Comparison of ENCODE assay signal across 21 cellular contexts in the genomic region with DNA sequence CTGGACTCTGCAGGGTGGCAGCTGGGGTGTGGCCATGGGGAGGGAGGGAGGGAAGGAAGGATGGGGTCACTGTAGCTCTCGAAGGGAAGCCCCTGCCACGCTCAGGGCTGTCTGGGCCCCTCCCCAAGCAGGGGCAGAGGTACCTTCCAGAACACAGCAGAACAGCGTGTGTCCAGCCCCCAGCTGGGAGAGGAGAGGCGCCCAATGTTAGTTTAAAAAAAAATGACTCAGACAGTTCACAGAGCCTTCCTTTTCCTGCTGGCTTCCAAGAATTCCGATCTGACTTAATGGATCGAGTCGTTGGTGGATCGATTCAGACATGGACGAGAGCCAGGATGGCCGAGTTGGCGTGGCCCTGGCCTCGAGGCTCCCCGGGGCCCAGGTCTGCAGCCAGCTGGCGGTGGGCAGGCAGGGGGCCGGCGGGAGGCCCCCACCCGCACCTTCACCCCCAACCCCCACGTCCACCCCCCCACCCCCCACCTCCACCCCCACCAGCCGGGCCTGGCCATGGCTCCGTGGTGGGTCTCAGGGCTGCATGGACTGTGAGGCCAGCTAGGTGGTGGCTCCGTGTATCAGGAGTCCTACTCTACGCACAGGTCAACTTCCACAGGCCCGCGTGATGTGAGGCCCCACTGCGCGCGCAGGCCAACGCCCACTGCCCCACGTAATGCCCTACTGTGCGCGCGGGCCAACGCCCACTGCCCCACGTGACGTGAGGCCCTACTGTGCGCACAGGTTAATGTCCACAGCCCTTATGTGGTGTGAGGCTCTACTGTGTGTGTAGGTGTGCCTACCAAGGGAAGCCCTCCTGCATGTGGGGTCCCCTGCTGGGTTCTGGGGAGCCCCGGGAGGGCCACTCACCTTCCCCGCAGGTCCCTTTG. TPM values are rescaled to one million over a fixed set of nuclear protein-coding genes. Genes with fewer than 3 reads are reported as not detected.
DNase-seq lines count a peak whose midpoint lies in the region; ATAC-seq and TF ChIP-seq lines count a peak whose summit lies in the region.
"Had no signal": no experiment of that assay in that cellular context is flagged by ENCODE, and none has a peak within 500 bp of the region (broad histone marks: within the 10 kb centered on the region; RNA-seq: fewer than 3 reads in every experiment).

No MANE protein-coding gene starts in this region.

- in situ Hi-C loops in astrocyte of the spinal cord (cut with HindIII; ENCODE audit: low sequenced_read_pairs) = no loop called here

- ATAC-seq in left lung = no peak
- ATAC-seq: effector memory CD8-positive, alpha-beta T cell; natural killer cell treated with Interleukin-12 subunit alpha and Interleukin-12 subunit beta and Interleukin-15 and Interleukin-18, amount 100 ng/mL, for 72 hours had no signal

- TF ChIP-seq CTCF in astrocyte of the spinal cord (IDR thresholded peaks at IDR 0.05; ENCODE audit: low read depth, low read length) = no peak
- no peak for TF ChIP-seq CTCF in left lung (IDR thresholded peaks at IDR 0.05)

- intact Hi-C loops in left lung (cut with DNase I) = no loop called here

- peaks cover 0 to 82% of the 10 kb centered on the region in 2 donors for H3K27me3 ChIP-seq in left lung

- no peak overlapping the region for H3K27ac ChIP-seq in left lung
- H3K27ac ChIP-seq: 22Rv1, thoracic aorta had no signal

- H3K36me3 ChIP-seq in left lung = no peaks in the 10 kb centered on the region
- H3K36me3 ChIP-seq: thoracic aorta had no signal

- DNase-seq in NCI-H1092 treated with DMSO at 0.1 percent for 48 hours (lab: John Stamatoyannopoulos, UW) (peak; percentile 14), NCI-H1092 (lab: John Stamatoyannopoulos, UW) (no peak), astrocyte of the spinal cord (ENCODE audit: low read depth, low spot score) (peak; percentile 55), mucosa of gallbladder (ENCODE audit: low spot score) (peak; percentile 81), left lung (no peak), SKM-1 treated with dmso at 0.1 percent for 144 hours (lab: John Stamatoyannopoulos, UW; ENCODE audit: unreplicated experiment) (no peak), NCI-H1105 treated with DMSO at 0.1 percent for 48 hours (lab: John Stamatoyannopoulos, UW) (no peak), SW 1271 (lab: John Stamatoyannopoulos, UW) (no peak)
- DNase-seq: activated CD4-positive, alpha-beta T cell treated with anti-CD3 and anti-CD28 coated beads for 48 hours; activated naive CD8-positive, alpha-beta T cell treated with anti-CD3 and anti-CD28 coated beads, Interleukin-2, amount 10 ng/mL, durations not matched to agents 7 days and 5 days; CD4-positive, alpha-beta memory T cell; effector memory CD8-positive, alpha-beta T cell; NCI-H1105; retina; Right ventricle myocardium superior; stimulated activated CD4-positive, alpha-beta T cell treated with anti-CD3 and anti-CD28 coated beads, Interleukin-1b, Interleukin-23, amount 100 ng/mL, for 48 hours; T-helper 9 cell had no signal

- H3K4me3 ChIP-seq in astrocyte of the spinal cord (ENCODE audit: low read depth, low read length) (no peak overlapping the region), left lung (no peak overlapping the region)
- H3K4me3 ChIP-seq: thoracic aorta had no signal

- H3K9me3 ChIP-seq in left lung = no peaks in the 10 kb centered on the region
- H3K9me3 ChIP-seq: thoracic aorta had no signal

- no peaks in the 10 kb centered on the region for H3K4me1 ChIP-seq in left lung

RNA-seq across cellular contexts. Expression of a gene that starts 21.8 kb away (rescaled TPM):
- total RNA-seq in mucosa of gallbladder (133 TPM), left lung (10 to 100 TPM in 1 of 2 donors, 1 to 10 TPM in 1; 7.0 to 14.0 TPM)

RNA-seq across cellular contexts. Expression of a gene that starts 50.4 kb away (rescaled TPM):
- 1.6 TPM for total RNA-seq in mucosa of gallbladder
- total RNA-seq in left lung = under 1 TPM in 1 of 2 donors, not detected in 1; 0.34 TPM
- total RNA-seq: activated naive CD8-positive, alpha-beta T cell treated with anti-CD3 and anti-CD28 coated beads, Interleukin-2, amount 10 ng/mL, durations not matched to agents 7 days and 5 days; cardiac septum; CD4-positive, alpha-beta memory T cell had no signal

RNA-seq across cellular contexts. Expression of a gene that starts 55.3 kb away (rescaled TPM):
- total RNA-seq in mucosa of gallbladder (215 TPM), left lung (10 to 100 TPM in 1 of 2 donors, 1 to 10 TPM in 1; 3.0 to 55.5 TPM)
- total RNA-seq: activated naive CD8-positive, alpha-beta T cell treated with anti-CD3 and anti-CD28 coated beads, Interleukin-2, amount 10 ng/mL, durations not matched to agents 7 days and 5 days; CD4-positive, alpha-beta memory T cell had no signal

Comparison
In these comparisons a context has a peak if more than half of its experiments do, and no peak if none do; other contexts are left out.
1. DNase-seq: peak in NCI-H1092 treated with DMSO at 0.1 percent for 48 hours (single experiment), astrocyte of the spinal cord (single experiment) and mucosa of gallbladder (single experiment); none in NCI-H1092 (single experiment), left lung (0 of 2), SKM-1 treated with dmso at 0.1 percent for 144 hours (single experiment), NCI-H1105 treated with DMSO at 0.1 percent for 48 hours (single experiment) and SW 1271 (0 of 2).